Comparison of ENCODE assay signal across 24 cellular contexts in genomic region chr1:114208659-114209215, GRCh38. TPM values are rescaled to one million over a fixed set of nuclear protein-coding genes. Genes with fewer than 3 reads are reported as not detected.
DNase-seq lines count a peak whose midpoint lies in the region; ATAC-seq and TF ChIP-seq lines count a peak whose summit lies in the region.
"Had no signal": no experiment of that assay in that cellular context is flagged by ENCODE, and none has a peak within 500 bp of the region (broad histone marks: within the 10 kb centered on the region; RNA-seq: fewer than 3 reads in every experiment).

No MANE protein-coding gene starts in this region.

- H3K9ac ChIP-seq in SK-N-MC (ENCODE audit: insufficient read length), result no peak overlapping the region

- CTCF ChIA-PET in HEK293T (lab: Yijun Ruan, JAX), result interaction anchor here (0.8 kb wide), 1 partner anchor 75 kb away, joined by 3 read pairs; no protein-coding TSS in a partner anchor

- H3K9me3 ChIP-seq in SK-N-MC (ENCODE audit: low read depth, low read length), result no peaks in the 10 kb centered on the region
- H3K9me3 ChIP-seq: pancreas had no signal

- intact Hi-C loops in Right ventricle myocardium superior (cut with DNase I) (no loop called here), cardiac septum (cut with DNase I) (no loop called here)

- no peak overlapping the region for H3K4me3 ChIP-seq in SK-N-MC
- H3K4me3 ChIP-seq: pancreas had no signal

- H3K27ac ChIP-seq in SK-N-MC, result no peak overlapping the region
- H3K27ac ChIP-seq: foreskin keratinocyte, pancreas had no signal

- H3K36me3 ChIP-seq in SK-N-MC (ENCODE audit: insufficient read depth, low read length), result no peaks in the 10 kb centered on the region
- H3K36me3 ChIP-seq: pancreas had no signal

- DNase-seq in Right ventricle myocardium superior (no peak), cardiac septum (ENCODE audit: low spot score) (no peak), MV-4-11 (lab: John Stamatoyannopoulos, UW) (peak; percentile 69), SK-N-MC (ENCODE audit: low read depth, low spot score) (peak; percentile 35), renal cortical epithelial cell (ENCODE audit: low read depth) (peak; percentile 32), HEK293T (ENCODE audit: extremely low spot score) (no peak), glomerular visceral epithelial cell (ENCODE audit: extremely low spot score) (no peak)
- DNase-seq: activated CD4-positive, alpha-beta T cell treated with anti-CD3 and anti-CD28 coated beads for 1 hour; activated CD8-positive, alpha-beta memory T cell treated with anti-CD3 and anti-CD28 coated beads for 24 hours; aorta; cerebellar nuclear complex; mesendoderm; natural killer cell; NCI-H2029; OCI-M1; pancreas; stimulated activated CD4-positive, alpha-beta T cell treated with anti-CD3 and anti-CD28 coated beads, Interleukin-15, amount 100 ng/mL, for 24 hours had no signal

- POLR2A ChIA-PET in HEK293T (lab: Yijun Ruan, JAX), result no interaction called here

- ATAC-seq in Right ventricle myocardium superior (ENCODE audit: poor library complexity), result peak; percentile 36
- ATAC-seq in GM21367 (IDR thresholded peaks at IDR 0.05; ENCODE audit: unreplicated experiment), result no peak
- ATAC-seq: foreskin keratinocyte, HCT116, pancreas, sciatic nerve had no signal

TF ChIP-seq in HEK293T, 16 proteins besides CTCF, POLR2A, EP300 and RAD21:
- TF ChIP-seq NFRKB (IDR thresholded peaks at IDR 0.05) (no peak), PKNOX1 (IDR thresholded peaks at IDR 0.05) (no peak), L3MBTL2 (conservative IDR thresholded peaks at IDR 0.05) (no peak), ARNT (IDR thresholded peaks at IDR 0.05) (no peak), TARDBP (IDR thresholded peaks at IDR 0.05) (no peak), LEF1 (IDR thresholded peaks at IDR 0.05; ENCODE audit: borderline replicate concordance) (no peak), ZNF384 (IDR thresholded peaks at IDR 0.05) (no peak), SUZ12 (IDR thresholded peaks at IDR 0.05) (no peak), BHLHE40 (IDR thresholded peaks at IDR 0.05; ENCODE audit: borderline replicate concordance) (no peak), FOXK2 (IDR thresholded peaks at IDR 0.05) (no peak)

RNA-seq across cellular contexts. Expression of gene SYT6, which starts 55.1 kb away (rescaled TPM):
- total RNA-seq in Right ventricle myocardium superior (not detected), cardiac septum (0.22 TPM), renal cortical epithelial cell (not detected in 2 replicates)
- total RNA-seq: activated T-helper 1 cell treated with anti-CD3 and anti-CD28 coated beads, Interleukin-12 subunit alpha, Interleukin-12 subunit beta, Interleukin-2, Interleukin-4 antibody, amounts not matched to agents 30 ng/mL and 10 ng/mL and 1 ng/mL, durations not matched to agents 14 hours and 24 hours and 36 hours; epithelial cell of proximal tubule; foreskin keratinocyte; kidney epithelial cell had no signal

Comparison
In these comparisons a context has a peak if more than half of its experiments do, and no peak if none do; other contexts are left out.
1. DNase-seq: peak in MV-4-11 (single experiment), SK-N-MC (single experiment) and renal cortical epithelial cell (single experiment); none in Right ventricle myocardium superior (single experiment), cardiac septum (single experiment), HEK293T (single experiment) and glomerular visceral epithelial cell (single experiment).